In genomic region chr1:46533179-46533864, GRCh38 we compare ENCODE assay signal across 9 cellular contexts. TPM values are rescaled to one million over a fixed set of nuclear protein-coding genes. Genes with fewer than 3 reads are reported as not detected.
DNase-seq lines count a peak whose midpoint lies in the region; ATAC-seq and TF ChIP-seq lines count a peak whose summit lies in the region.
"Had no signal": no experiment of that assay in that cellular context is flagged by ENCODE, and none has a peak within 500 bp of the region (broad histone marks: within the 10 kb centered on the region; RNA-seq: fewer than 3 reads in every experiment).

No MANE protein-coding gene starts in this region.

- no peaks in the 10 kb centered on the region for H3K36me3 Mint-ChIP-seq in CD4-positive, CD25-positive, alpha-beta regulatory T cell
- H3K36me3 Mint-ChIP-seq in natural killer cell = no peaks in the 10 kb centered on the region

- no peak overlapping the region for H3K4me3 ChIP-seq in CD4-positive, CD25-positive, alpha-beta regulatory T cell (ENCODE audit: low read depth, low read length)
- H3K4me3 ChIP-seq in MG63 (no peak overlapping the region), tibial nerve (peak overlapping the region in 3 of 4 donors; percentile 33 to 51 (median 40))

- H3K9me3 ChIP-seq in CD4-positive, CD25-positive, alpha-beta regulatory T cell (ENCODE audit: control insufficient read depth in 2 of 2, low read length in 2 of 2) = no peaks in the 10 kb centered on the region
- H3K9me3 ChIP-seq in MG63 = no peaks in the 10 kb centered on the region
- H3K9me3 ChIP-seq in tibial nerve = no peaks in the 10 kb centered on the region

- H3K9me3 Mint-ChIP-seq in CD4-positive, CD25-positive, alpha-beta regulatory T cell = peaks cover 0 to 2% (median 0%) of the 10 kb centered on the region in 7 donors
- H3K9me3 Mint-ChIP-seq in natural killer cell = no peaks in the 10 kb centered on the region

- H3K27me3 Mint-ChIP-seq in CD4-positive, CD25-positive, alpha-beta regulatory T cell = peaks cover 20% of the 10 kb centered on the region
- H3K27me3 Mint-ChIP-seq in natural killer cell (ENCODE audit: low read depth in 2 of 2) = peaks cover 28 to 33% of the 10 kb centered on the region in 2 donors

- 5 to 21% methylated on average over 13 to 48 of the region's 71 CpGs for WGBS in tibial nerve, 2 donors

- no peaks in the 10 kb centered on the region for H3K36me3 ChIP-seq in CD4-positive, CD25-positive, alpha-beta regulatory T cell (ENCODE audit: control insufficient read depth, insufficient read depth, low read length)
- H3K36me3 ChIP-seq in MG63 = no peaks in the 10 kb centered on the region
- H3K36me3 ChIP-seq in tibial nerve = no peaks in the 10 kb centered on the region

- TF ChIP-seq POLR2A in erythroblast (IDR thresholded peaks at IDR 0.05; ENCODE audit: low read length) = no peak
- TF ChIP-seq POLR2A in tibial nerve (IDR thresholded peaks at IDR 0.05) = no peak

- no peak overlapping the region for H3K27ac ChIP-seq in CD4-positive, CD25-positive, alpha-beta regulatory T cell (ENCODE audit: insufficient read depth, low read length, poor library complexity, severe bottlenecking)
- peak overlapping the region in 3 of 4 donors; percentile 8 to 76 (median 35) for H3K27ac ChIP-seq in tibial nerve

- peak; percentile 14 to 57 (median 56) for DNase-seq in CD4-positive, CD25-positive, alpha-beta regulatory T cell
- DNase-seq in MG63 (peak; percentile 20), activated T-cell treated with anti-CD3 and anti-CD28 coated beads for 48 hours (ENCODE audit: low read depth) (peak; percentile 43), erythroblast (lab: John Stamatoyannopoulos, UW) (peak; percentile 18 to 20), natural killer cell (peak; percentile 42), tibial nerve (ENCODE audit: low spot score in 2 of 2) (no peak), COR-L47 (lab: John Stamatoyannopoulos, UW) (no peak)

- H3K27ac Mint-ChIP-seq in CD4-positive, CD25-positive, alpha-beta regulatory T cell = peak overlapping the region in 1 of 3 donors; percentile 86
- H3K27ac Mint-ChIP-seq in natural killer cell = peak overlapping the region; percentile 41 to 74

- no peaks in the 10 kb centered on the region for H3K27me3 ChIP-seq in CD4-positive, CD25-positive, alpha-beta regulatory T cell (ENCODE audit: control insufficient read depth, insufficient read depth, low read length)
- H3K27me3 ChIP-seq in MG63 (no peaks in the 10 kb centered on the region), tibial nerve (peaks cover 0 to 18% of the 10 kb centered on the region in 2 donors)

- intact Hi-C loops in natural killer cell (cut with micrococcal nuclease) = loop anchor here (1.0 kb wide), 1 partner anchor 192 kb away; no protein-coding TSS in a partner anchor

- peak overlapping the region in 3 of 4 donors; percentile 12 to 89 (median 84) for H3K4me3 Mint-ChIP-seq in CD4-positive, CD25-positive, alpha-beta regulatory T cell
- H3K4me3 Mint-ChIP-seq in natural killer cell = peak overlapping the region; percentile 88

- peaks cover 8% of the 10 kb centered on the region for H3K4me1 ChIP-seq in CD4-positive, CD25-positive, alpha-beta regulatory T cell (ENCODE audit: control insufficient read depth, insufficient read depth, low read length, poor library complexity, severe bottlenecking)
- peaks cover 0 to 15% (median 0%) of the 10 kb centered on the region in 4 donors for H3K4me1 ChIP-seq in tibial nerve

- TF ChIP-seq EP300 in tibial nerve (IDR thresholded peaks at IDR 0.05) = no peak

- H3K4me1 Mint-ChIP-seq in CD4-positive, CD25-positive, alpha-beta regulatory T cell = peaks cover 10 to 18% (median 13%) of the 10 kb centered on the region in 4 donors
- H3K4me1 Mint-ChIP-seq in natural killer cell = peaks cover 5 to 6% of the 10 kb centered on the region in 2 donors

- no peak for TF ChIP-seq CTCF in natural killer cell (IDR thresholded peaks at IDR 0.05)
- TF ChIP-seq CTCF in tibial nerve (IDR thresholded peaks at IDR 0.05) = no peak

- peak; percentile 55 to 64 for ATAC-seq in CD4-positive, CD25-positive, alpha-beta regulatory T cell (ENCODE audit: low read depth in 2 of 2)
- peak; percentile 67 to 80 (median 74) for ATAC-seq in natural killer cell
- no peak for ATAC-seq in GM21423 (IDR thresholded peaks at IDR 0.05; ENCODE audit: unreplicated experiment)

RNA-seq across cellular contexts. Expression of gene KNCN, which starts 18.1 kb away (rescaled TPM):
- not detected for total RNA-seq in CD4-positive, CD25-positive, alpha-beta regulatory T cell
- polyA plus RNA-seq in CD4-positive, CD25-positive, alpha-beta regulatory T cell = not detected
- not detected in 2 replicates for total RNA-seq in MG63 (2014; rRNA removed; shearing (Covaris generic); ENCODE audit: low replicate concordance)
- total RNA-seq in natural killer cell (under 1 TPM in 1 of 3 donors, not detected in 2; 0.20 TPM), tibial nerve (not detected)
- total RNA-seq: liver had no signal
- polyA plus RNA-seq: liver had no signal

RNA-seq across cellular contexts. Expression of gene DMBX1, which starts 43.7 kb away (rescaled TPM):
- total RNA-seq in CD4-positive, CD25-positive, alpha-beta regulatory T cell = not detected
- not detected for polyA plus RNA-seq in CD4-positive, CD25-positive, alpha-beta regulatory T cell
- not detected in 2 replicates for total RNA-seq in MG63 (2014; rRNA removed; shearing (Covaris generic); ENCODE audit: low replicate concordance)
- total RNA-seq in natural killer cell (not detected), tibial nerve (not detected)
- total RNA-seq: liver had no signal
- polyA plus RNA-seq: liver had no signal

Comparison
In these comparisons a context has a peak if more than half of its experiments do, and no peak if none do; other contexts are left out.
1. DNase-seq: peak in CD4-positive, CD25-positive, alpha-beta regulatory T cell (3 of 3), MG63 (single experiment), activated T-cell treated with anti-CD3 and anti-CD28 coated beads for 48 hours (single experiment), erythroblast (2 of 2) and natural killer cell (single experiment); none in tibial nerve (0 of 2) and COR-L47 (single experiment).
2. H3K4me3 ChIP-seq: peak in tibial nerve (3 of 4); none in CD4-positive, CD25-positive, alpha-beta regulatory T cell (single experiment) and MG63 (single experiment).